Comparison of ENCODE assay signal across 8 cellular contexts in the genomic region with DNA sequence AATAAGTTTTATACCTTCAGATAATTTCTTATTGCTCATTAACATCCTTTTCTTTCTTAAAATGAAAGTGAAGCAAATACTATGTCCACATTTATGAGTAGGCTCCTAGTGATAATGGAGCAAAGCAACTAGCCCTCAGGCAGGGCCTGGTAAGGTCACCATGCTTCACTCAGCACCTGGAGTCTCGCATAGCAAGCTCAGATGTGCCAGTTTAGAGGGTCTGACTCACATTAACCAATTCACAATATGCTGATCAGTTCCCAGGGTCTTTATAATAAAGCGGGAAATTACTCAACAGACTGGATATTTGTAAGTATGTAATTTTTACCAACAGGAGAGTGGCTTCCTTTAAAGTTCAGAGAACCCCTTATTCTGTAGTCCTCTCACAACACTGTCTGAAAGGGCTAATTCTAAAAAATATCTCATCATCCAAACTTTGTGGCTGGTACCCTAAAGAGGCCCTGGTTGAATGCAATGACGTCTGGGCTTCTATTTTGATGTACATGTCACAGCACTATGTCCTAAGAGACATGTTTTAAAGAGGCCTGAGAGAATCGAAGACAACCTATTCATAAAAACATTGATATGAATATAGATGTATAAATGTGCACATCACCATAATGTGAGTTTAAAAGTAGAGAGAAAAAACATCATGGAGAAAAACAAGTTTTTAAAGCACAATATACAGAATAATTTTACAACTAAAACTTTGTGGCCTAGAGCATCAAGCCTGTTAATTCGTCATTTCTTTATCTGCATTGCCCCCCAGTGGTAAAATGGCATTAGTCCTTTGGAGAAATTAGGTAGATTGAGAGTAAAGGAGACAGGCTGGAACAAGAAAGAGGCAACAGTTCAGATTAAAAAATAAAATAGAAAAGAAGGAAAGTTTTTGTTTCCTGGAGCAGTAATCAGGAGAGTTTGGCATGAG. TPM values are rescaled to one million over a fixed set of nuclear protein-coding genes. Genes with fewer than 3 reads are reported as not detected.
DNase-seq lines count a peak whose midpoint lies in the region; ATAC-seq lines count a peak whose summit lies in the region.

No MANE protein-coding gene starts in this region.

- peak; percentile 64 for ATAC-seq in HG03432 (IDR thresholded peaks at IDR 0.05; ENCODE audit: unreplicated experiment)
- ATAC-seq in GM21423 (IDR thresholded peaks at IDR 0.05; ENCODE audit: unreplicated experiment) = no peak

- peak; percentile 57 for DNase-seq in ACHN
- peak; percentile 67 for DNase-seq in GM03348 (ENCODE audit: low spot score)
- DNase-seq in OCI-M2 (lab: John Stamatoyannopoulos, UW; ENCODE audit: unreplicated experiment) = peak; percentile 43
- DNase-seq in central memory CD4-positive, alpha-beta T cell = peak; percentile 61
- peak; percentile 57 for DNase-seq in lung microvascular endothelial cell (ENCODE audit: low read depth in 2 of 2)
- DNase-seq in effector CD8-positive, alpha-beta T cell (lab: John Stamatoyannopoulos, UW) = no peak

- in situ Hi-C loops in ACHN (cut with HindIII; ENCODE audit: low pct_ligation_motif_present, low pct_unique_long_range_greater_than_20kb, low sequenced_read_pairs) = no loop called here

RNA-seq across cellular contexts. Expression of a gene that starts 44.3 kb away (rescaled TPM):
- total RNA-seq in lung microvascular endothelial cell = not detected in 2 replicates
